Comparison of ENCODE assay signal across 1 cellular context in genomic region chr7:5564894-5565293, GRCh38.
TF ChIP-seq lines count a peak whose summit lies in the region.

No MANE protein-coding gene starts in this region.

TF ChIP-seq in IMR-90, 13 proteins besides CTCF, POLR2A, EP300 and RAD21:
- TF ChIP-seq FOS (IDR thresholded peaks at IDR 0.05; ENCODE audit: low read depth, low read length) (no peak), CEBPB (IDR thresholded peaks at IDR 0.05; ENCODE audit: low read depth, low read length) (no peak), BHLHE40 (IDR thresholded peaks at IDR 0.05; ENCODE audit: low read depth, low read length) (no peak), MAFK (IDR thresholded peaks at IDR 0.05; ENCODE audit: low read depth, low read length) (no peak), MXI1 (IDR thresholded peaks at IDR 0.05; ENCODE audit: borderline replicate concordance, low read depth, low read length) (no peak), ELK1 (IDR thresholded peaks at IDR 0.05; ENCODE audit: borderline replicate concordance, low read depth, low read length) (no peak), RCOR1 (IDR thresholded peaks at IDR 0.05; ENCODE audit: insufficient replicate concordance, low read length) (no peak), MAZ (IDR thresholded peaks at IDR 0.05; ENCODE audit: borderline replicate concordance, low read depth, low read length) (no peak), NFE2L2 (IDR thresholded peaks at IDR 0.05; ENCODE audit: low read depth, low read length) (no peak), RFX5 (IDR thresholded peaks at IDR 0.05; ENCODE audit: low read depth, low read length) (no peak), USF2 (IDR thresholded peaks at IDR 0.05; ENCODE audit: low read depth, low read length) (no peak), SMC3 (IDR thresholded peaks at IDR 0.05; ENCODE audit: low read depth, low read length) (no peak), CHD1 (IDR thresholded peaks at IDR 0.05; ENCODE audit: low read depth, low read length) (no peak)
